1 cellular context compared by ENCODE assay signal in genomic region chr19:44925114-44925891, GRCh38.
TF ChIP-seq lines count a peak whose summit lies in the region.

No MANE protein-coding gene starts in this region.

TF ChIP-seq in HepG2, 621 proteins besides CTCF, POLR2A, EP300 and RAD21 (continued from another document and continues in another):
- TF ChIP-seq ZSCAN25 (CRISPR knock-in tag; IDR thresholded peaks at IDR 0.05): peak; percentile 92
- TF ChIP-seq MXD3 (CRISPR knock-in tag; IDR thresholded peaks at IDR 0.05): peak; percentile 90
- no peak for TF ChIP-seq ASH2L (IDR thresholded peaks at IDR 0.05; ENCODE audit: insufficient read length, low read depth, low read length)
- peak; percentile 73; the same call in 1 of the 2 replicates for TF ChIP-seq ZNF800 (CRISPR knock-in tag; IDR thresholded peaks at IDR 0.05)
- TF ChIP-seq ETV5 (CRISPR knock-in tag; IDR thresholded peaks at IDR 0.05; ENCODE audit: borderline replicate concordance): peak; percentile 91
- TF ChIP-seq THYN1 (CRISPR knock-in tag; IDR thresholded peaks at IDR 0.05; ENCODE audit: borderline replicate concordance, low read depth): no peak
- TF ChIP-seq SMYD3 (CRISPR knock-in tag; IDR thresholded peaks at IDR 0.05): peak; percentile 95
- TF ChIP-seq ONECUT2 (CRISPR knock-in tag; IDR thresholded peaks at IDR 0.05): peak; percentile 58
- peak; percentile 84; the same call in 1 of the 2 replicates for TF ChIP-seq ZNF724P (CRISPR knock-in tag; IDR thresholded peaks at IDR 0.05; ENCODE audit: borderline replicate concordance)
- TF ChIP-seq ZNF891 (CRISPR knock-in tag; IDR thresholded peaks at IDR 0.05): peak; percentile 99
- TF ChIP-seq KLF12 (CRISPR knock-in tag; IDR thresholded peaks at IDR 0.05; ENCODE audit: borderline replicate concordance): peak; percentile 80
- peak; percentile 94; the same call in 1 of the 2 replicates for TF ChIP-seq NFKB2 (CRISPR knock-in tag; IDR thresholded peaks at IDR 0.05; ENCODE audit: borderline replicate concordance)
- TF ChIP-seq KLF9 (CRISPR knock-in tag; IDR thresholded peaks at IDR 0.05; ENCODE audit: low read depth): no peak
- no peak for TF ChIP-seq MAFG (CRISPR knock-in tag; IDR thresholded peaks at IDR 0.05)
- TF ChIP-seq SAP130 (CRISPR knock-in tag; IDR thresholded peaks at IDR 0.05; ENCODE audit: low read depth): peak; percentile 97
- peak; percentile 33; the same call in 1 of the 2 replicates for TF ChIP-seq HNF1A (IDR thresholded peaks at IDR 0.05; ENCODE audit: low read depth)
- peak; percentile 95 for TF ChIP-seq HNF1A (CRISPR knock-in tag; IDR thresholded peaks at IDR 0.05; ENCODE audit: borderline replicate concordance)
- no peak for TF ChIP-seq ZKSCAN5 (CRISPR knock-in tag; IDR thresholded peaks at IDR 0.05)
- 0 out of 2 replicates have a peak, but pooled peaks have one; percentile 47 for TF ChIP-seq KDM1A (CRISPR knock-in tag; IDR thresholded peaks at IDR 0.05)
- TF ChIP-seq NR3C1 (CRISPR knock-in tag; IDR thresholded peaks at IDR 0.05): no peak
- no peak for TF ChIP-seq TAF15 (IDR thresholded peaks at IDR 0.05; ENCODE audit: low read depth, low read length, poor library complexity, severe bottlenecking)
- TF ChIP-seq ZNF501 (CRISPR knock-in tag; IDR thresholded peaks at IDR 0.05): peak; percentile 73
- TF ChIP-seq STAT5B (CRISPR knock-in tag; IDR thresholded peaks at IDR 0.05): no peak
- peak; percentile 88 for TF ChIP-seq JUN (CRISPR knock-in tag; IDR thresholded peaks at IDR 0.05)
- no peak for TF ChIP-seq ZNF484 (CRISPR knock-in tag; IDR thresholded peaks at IDR 0.05; ENCODE audit: borderline replicate concordance, low read depth)
- no peak for TF ChIP-seq ZNF30 (CRISPR knock-in tag; IDR thresholded peaks at IDR 0.05)
- TF ChIP-seq ZNF362 (CRISPR knock-in tag; IDR thresholded peaks at IDR 0.05; ENCODE audit: borderline replicate concordance): peak; percentile 89
- TF ChIP-seq ARNT (IDR thresholded peaks at IDR 0.05): no peak
- TF ChIP-seq ZBED4 (CRISPR knock-in tag; IDR thresholded peaks at IDR 0.05; ENCODE audit: borderline replicate concordance): peak; percentile 43; the same call in 1 of the 2 replicates
- TF ChIP-seq CCDC6 (CRISPR knock-in tag; IDR thresholded peaks at IDR 0.05): peak; percentile 99
- TF ChIP-seq NFE2L2 (IDR thresholded peaks at IDR 0.05; ENCODE audit: low read length): no peak
- no peak for TF ChIP-seq ZNF576 (CRISPR knock-in tag; IDR thresholded peaks at IDR 0.05)
- TF ChIP-seq ZNF260 (CRISPR knock-in tag; IDR thresholded peaks at IDR 0.05; ENCODE audit: borderline replicate concordance, low read depth): no peak
- TF ChIP-seq ZFP36 (IDR thresholded peaks at IDR 0.05; ENCODE audit: borderline replicate concordance, low read depth, low read length, partially characterized antibody): no peak
- TF ChIP-seq ZNF275 (CRISPR knock-in tag; IDR thresholded peaks at IDR 0.05; ENCODE audit: borderline replicate concordance): peak; percentile 83; the same call in 1 of the 2 replicates
- TF ChIP-seq RBAK (CRISPR knock-in tag; IDR thresholded peaks at IDR 0.05): no peak
- no peak for TF ChIP-seq NONO (IDR thresholded peaks at IDR 0.05)
- TF ChIP-seq NONO (CRISPR knock-in tag; conservative IDR thresholded peaks at IDR 0.05): peak; percentile 99
- no peak for TF ChIP-seq MYNN (CRISPR knock-in tag; IDR thresholded peaks at IDR 0.05; ENCODE audit: low read depth)
- TF ChIP-seq THAP8 (CRISPR knock-in tag; IDR thresholded peaks at IDR 0.05; ENCODE audit: borderline replicate concordance): no peak
- TF ChIP-seq REPIN1 (CRISPR knock-in tag; IDR thresholded peaks at IDR 0.05; ENCODE audit: borderline replicate concordance, low read depth): peak; percentile 92
- peak; percentile 99 for TF ChIP-seq MLX (CRISPR knock-in tag; IDR thresholded peaks at IDR 0.05)
- TF ChIP-seq NRL (CRISPR knock-in tag; IDR thresholded peaks at IDR 0.05; ENCODE audit: borderline replicate concordance): peak; percentile 97
- TF ChIP-seq KLF13 (CRISPR knock-in tag; IDR thresholded peaks at IDR 0.05): no peak
- no peak for TF ChIP-seq ZNF652 (CRISPR knock-in tag; IDR thresholded peaks at IDR 0.05; ENCODE audit: borderline replicate concordance, low read depth)
- TF ChIP-seq CEBPZ (IDR thresholded peaks at IDR 0.05; ENCODE audit: low read length): no peak
